Comparison of ENCODE assay signal across 1 cellular context in the genomic region with DNA sequence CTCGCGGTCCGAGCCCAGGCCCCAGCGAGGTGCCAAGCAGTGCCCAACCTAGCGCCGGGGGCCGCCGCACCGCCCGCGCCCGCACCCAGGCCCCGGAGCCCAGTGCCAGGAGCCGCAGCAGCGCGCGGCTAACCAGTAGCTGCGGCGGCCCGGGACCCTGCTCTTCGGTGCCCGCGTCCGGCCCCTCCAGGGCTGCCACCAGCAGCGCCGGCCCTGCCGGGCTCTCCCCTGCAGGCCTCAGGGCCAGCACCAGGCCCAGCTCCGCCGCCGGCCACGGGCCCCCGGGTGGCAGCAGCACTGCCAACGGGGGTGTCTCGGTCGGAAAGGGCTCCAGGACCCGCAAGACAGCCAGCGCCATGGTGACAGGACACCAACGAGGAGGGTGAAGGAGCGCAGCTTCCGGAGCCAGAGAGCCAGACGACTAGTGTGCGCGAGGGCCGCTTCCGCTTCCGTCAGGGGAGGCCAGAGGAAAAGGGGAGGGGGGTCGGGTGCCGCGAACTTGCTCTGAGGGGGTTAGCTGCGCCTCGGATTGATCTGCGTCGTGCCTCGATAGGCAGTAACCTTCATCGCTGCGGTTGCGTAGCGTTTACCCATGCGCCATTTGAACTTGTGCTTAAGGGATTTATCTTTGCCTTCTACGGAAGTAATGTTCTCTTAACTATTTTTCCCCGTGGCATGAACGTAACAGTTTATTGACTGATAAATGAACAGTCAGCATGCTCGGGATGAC.
TF ChIP-seq lines count a peak whose summit lies in the region.

A gene with protein sequence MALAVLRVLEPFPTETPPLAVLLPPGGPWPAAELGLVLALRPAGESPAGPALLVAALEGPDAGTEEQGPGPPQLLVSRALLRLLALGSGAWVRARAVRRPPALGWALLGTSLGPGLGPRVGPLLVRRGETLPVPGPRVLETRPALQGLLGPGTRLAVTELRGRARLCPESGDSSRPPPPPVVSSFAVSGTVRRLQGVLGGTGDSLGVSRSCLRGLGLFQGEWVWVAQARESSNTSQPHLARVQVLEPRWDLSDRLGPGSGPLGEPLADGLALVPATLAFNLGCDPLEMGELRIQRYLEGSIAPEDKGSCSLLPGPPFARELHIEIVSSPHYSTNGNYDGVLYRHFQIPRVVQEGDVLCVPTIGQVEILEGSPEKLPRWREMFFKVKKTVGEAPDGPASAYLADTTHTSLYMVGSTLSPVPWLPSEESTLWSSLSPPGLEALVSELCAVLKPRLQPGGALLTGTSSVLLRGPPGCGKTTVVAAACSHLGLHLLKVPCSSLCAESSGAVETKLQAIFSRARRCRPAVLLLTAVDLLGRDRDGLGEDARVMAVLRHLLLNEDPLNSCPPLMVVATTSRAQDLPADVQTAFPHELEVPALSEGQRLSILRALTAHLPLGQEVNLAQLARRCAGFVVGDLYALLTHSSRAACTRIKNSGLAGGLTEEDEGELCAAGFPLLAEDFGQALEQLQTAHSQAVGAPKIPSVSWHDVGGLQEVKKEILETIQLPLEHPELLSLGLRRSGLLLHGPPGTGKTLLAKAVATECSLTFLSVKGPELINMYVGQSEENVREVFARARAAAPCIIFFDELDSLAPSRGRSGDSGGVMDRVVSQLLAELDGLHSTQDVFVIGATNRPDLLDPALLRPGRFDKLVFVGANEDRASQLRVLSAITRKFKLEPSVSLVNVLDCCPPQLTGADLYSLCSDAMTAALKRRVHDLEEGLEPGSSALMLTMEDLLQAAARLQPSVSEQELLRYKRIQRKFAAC (minus strand): TSS at position 389 of the 730 bp plus-strand sequence. CDS start 31 bp downstream, at position 358.

TF ChIP-seq in HepG2, 621 proteins besides CTCF, POLR2A, EP300 and RAD21 (continued from another document and continues in another):
- TF ChIP-seq CHD4 (IDR thresholded peaks at IDR 0.05; ENCODE audit: borderline replicate concordance, low read length), result no peak
- peak; percentile 88; the same call in 1 of the 2 replicates for TF ChIP-seq SMAD9 (CRISPR knock-in tag; IDR thresholded peaks at IDR 0.05)
- no peak; the same call in 1 of the 2 replicates for TF ChIP-seq ZNF644 (CRISPR knock-in tag; IDR thresholded peaks at IDR 0.05; ENCODE audit: low read depth)
- no peak for TF ChIP-seq SIX1 (CRISPR knock-in tag; IDR thresholded peaks at IDR 0.05; ENCODE audit: borderline replicate concordance)
- TF ChIP-seq CBFB (CRISPR knock-in tag; IDR thresholded peaks at IDR 0.05), result peak; percentile 81; the same call in 1 of the 2 replicates
- TF ChIP-seq, protein P1, sequence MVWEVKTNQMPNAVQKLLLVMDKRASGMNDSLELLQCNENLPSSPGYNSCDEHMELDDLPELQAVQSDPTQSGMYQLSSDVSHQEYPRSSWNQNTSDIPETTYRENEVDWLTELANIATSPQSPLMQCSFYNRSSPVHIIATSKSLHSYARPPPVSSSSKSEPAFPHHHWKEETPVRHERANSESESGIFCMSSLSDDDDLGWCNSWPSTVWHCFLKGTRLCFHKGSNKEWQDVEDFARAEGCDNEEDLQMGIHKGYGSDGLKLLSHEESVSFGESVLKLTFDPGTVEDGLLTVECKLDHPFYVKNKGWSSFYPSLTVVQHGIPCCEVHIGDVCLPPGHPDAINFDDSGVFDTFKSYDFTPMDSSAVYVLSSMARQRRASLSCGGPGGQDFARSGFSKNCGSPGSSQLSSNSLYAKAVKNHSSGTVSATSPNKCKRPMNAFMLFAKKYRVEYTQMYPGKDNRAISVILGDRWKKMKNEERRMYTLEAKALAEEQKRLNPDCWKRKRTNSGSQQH (CRISPR knock-in tag; IDR thresholded peaks at IDR 0.05; ENCODE audit: low read depth), result peak; percentile 63; the same call in 1 of the 2 replicates
- no peak for TF ChIP-seq ZNF747 (CRISPR knock-in tag; IDR thresholded peaks at IDR 0.05; ENCODE audit: borderline replicate concordance)
- peak; percentile 36; the same call in 1 of the 2 replicates for TF ChIP-seq KDM5B (CRISPR knock-in tag; IDR thresholded peaks at IDR 0.05; ENCODE audit: borderline replicate concordance)
- TF ChIP-seq ZNF205 (CRISPR knock-in tag; IDR thresholded peaks at IDR 0.05), result peak; percentile 86
- TF ChIP-seq ZNF816 (CRISPR knock-in tag; IDR thresholded peaks at IDR 0.05; ENCODE audit: borderline replicate concordance), result peak; percentile 90; the same call in 1 of the 2 replicates
- TF ChIP-seq ZNF383 (CRISPR knock-in tag; IDR thresholded peaks at IDR 0.05; ENCODE audit: borderline replicate concordance), result peak; percentile 16; the same call in 1 of the 2 replicates
- TF ChIP-seq ATF7-NPFF (CRISPR knock-in tag; IDR thresholded peaks at IDR 0.05; ENCODE audit: low read depth), result no peak; the same call in 1 of the 2 replicates
- no peak for TF ChIP-seq SOX13 (IDR thresholded peaks at IDR 0.05)
- no peak for TF ChIP-seq SOX13 (CRISPR knock-in tag; conservative IDR thresholded peaks at IDR 0.05 in 1 of 2, IDR thresholded peaks at IDR 0.05 in 1 of 2)
- peak; percentile 48 for TF ChIP-seq ISL2 (CRISPR knock-in tag; IDR thresholded peaks at IDR 0.05)
- TF ChIP-seq ZBTB46 (CRISPR knock-in tag; IDR thresholded peaks at IDR 0.05; ENCODE audit: borderline replicate concordance), result no peak
- TF ChIP-seq ZNF263 (CRISPR knock-in tag; IDR thresholded peaks at IDR 0.05), result no peak
- 0 out of 2 replicates have a peak, but pooled peaks have one; percentile 54 for TF ChIP-seq KLF13 (CRISPR knock-in tag; IDR thresholded peaks at IDR 0.05)
- TF ChIP-seq ZBTB42 (CRISPR knock-in tag; IDR thresholded peaks at IDR 0.05), result peak; percentile 87; the same call in 1 of the 2 replicates
- TF ChIP-seq PHF21A (CRISPR knock-in tag; IDR thresholded peaks at IDR 0.05), result peak; percentile 80
- no peak for TF ChIP-seq ZNF75D (CRISPR knock-in tag; IDR thresholded peaks at IDR 0.05; ENCODE audit: borderline replicate concordance)
- TF ChIP-seq ZNF326 (CRISPR knock-in tag; IDR thresholded peaks at IDR 0.05; ENCODE audit: borderline replicate concordance), result no peak
- 0 out of 2 replicates have a peak, but pooled peaks have one; percentile 23 for TF ChIP-seq ARHGAP35 (CRISPR knock-in tag; IDR thresholded peaks at IDR 0.05; ENCODE audit: borderline replicate concordance)
- no peak for TF ChIP-seq ZUFSP (CRISPR knock-in tag; IDR thresholded peaks at IDR 0.05; ENCODE audit: borderline replicate concordance)
- TF ChIP-seq, protein P2, sequence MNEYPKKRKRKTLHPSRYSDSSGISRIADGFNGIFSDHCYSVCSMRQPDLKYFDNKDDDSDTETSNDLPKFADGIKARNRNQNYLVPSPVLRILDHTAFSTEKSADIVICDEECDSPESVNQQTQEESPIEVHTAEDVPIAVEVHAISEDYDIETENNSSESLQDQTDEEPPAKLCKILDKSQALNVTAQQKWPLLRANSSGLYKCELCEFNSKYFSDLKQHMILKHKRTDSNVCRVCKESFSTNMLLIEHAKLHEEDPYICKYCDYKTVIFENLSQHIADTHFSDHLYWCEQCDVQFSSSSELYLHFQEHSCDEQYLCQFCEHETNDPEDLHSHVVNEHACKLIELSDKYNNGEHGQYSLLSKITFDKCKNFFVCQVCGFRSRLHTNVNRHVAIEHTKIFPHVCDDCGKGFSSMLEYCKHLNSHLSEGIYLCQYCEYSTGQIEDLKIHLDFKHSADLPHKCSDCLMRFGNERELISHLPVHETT (CRISPR knock-in tag; conservative IDR thresholded peaks at IDR 0.05), result no peak; the same call in 1 of the 2 replicates
- TF ChIP-seq, protein P3, sequence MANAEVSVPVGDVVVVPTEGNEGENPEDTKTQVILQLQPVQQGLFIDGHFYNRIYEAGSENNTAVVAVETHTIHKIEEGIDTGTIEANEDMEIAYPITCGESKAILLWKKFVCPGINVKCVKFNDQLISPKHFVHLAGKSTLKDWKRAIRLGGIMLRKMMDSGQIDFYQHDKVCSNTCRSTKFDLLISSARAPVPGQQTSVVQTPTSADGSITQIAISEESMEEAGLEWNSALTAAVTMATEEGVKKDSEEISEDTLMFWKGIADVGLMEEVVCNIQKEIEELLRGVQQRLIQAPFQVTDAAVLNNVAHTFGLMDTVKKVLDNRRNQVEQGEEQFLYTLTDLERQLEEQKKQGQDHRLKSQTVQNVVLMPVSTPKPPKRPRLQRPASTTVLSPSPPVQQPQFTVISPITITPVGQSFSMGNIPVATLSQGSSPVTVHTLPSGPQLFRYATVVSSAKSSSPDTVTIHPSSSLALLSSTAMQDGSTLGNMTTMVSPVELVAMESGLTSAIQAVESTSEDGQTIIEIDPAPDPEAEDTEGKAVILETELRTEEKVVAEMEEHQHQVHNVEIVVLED (CRISPR knock-in tag; IDR thresholded peaks at IDR 0.05; ENCODE audit: borderline replicate concordance), result peak; percentile 81
- peak; percentile 60 for TF ChIP-seq JUN (CRISPR knock-in tag; IDR thresholded peaks at IDR 0.05)
- peak; percentile 75; the same call in 1 of the 2 replicates for TF ChIP-seq CBX5 (CRISPR knock-in tag; IDR thresholded peaks at IDR 0.05; ENCODE audit: borderline replicate concordance)
- TF ChIP-seq, protein P4, sequence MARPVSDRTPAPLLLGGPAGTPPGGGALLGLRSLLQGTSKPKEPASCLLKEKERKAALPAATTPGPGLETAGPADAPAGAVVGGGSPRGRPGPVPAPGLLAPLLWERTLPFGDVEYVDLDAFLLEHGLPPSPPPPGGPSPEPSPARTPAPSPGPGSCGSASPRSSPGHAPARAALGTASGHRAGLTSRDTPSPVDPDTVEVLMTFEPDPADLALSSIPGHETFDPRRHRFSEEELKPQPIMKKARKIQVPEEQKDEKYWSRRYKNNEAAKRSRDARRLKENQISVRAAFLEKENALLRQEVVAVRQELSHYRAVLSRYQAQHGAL (CRISPR knock-in tag; IDR thresholded peaks at IDR 0.05; ENCODE audit: not compliant biosample characterization), result no peak
- TF ChIP-seq CENPBD1 (CRISPR knock-in tag; IDR thresholded peaks at IDR 0.05; ENCODE audit: borderline replicate concordance, low read depth), result no peak
- TF ChIP-seq TRIM24 (CRISPR knock-in tag; IDR thresholded peaks at IDR 0.05), result no peak
- TF ChIP-seq ZNF34 (CRISPR knock-in tag; IDR thresholded peaks at IDR 0.05; ENCODE audit: borderline replicate concordance), result no peak
- TF ChIP-seq TCF12 (IDR thresholded peaks at IDR 0.05), result no peak
- 0 out of 2 replicates have a peak, but pooled peaks have one; percentile 15 for TF ChIP-seq TCF12 (CRISPR knock-in tag; IDR thresholded peaks at IDR 0.05)
- TF ChIP-seq, protein P5, sequence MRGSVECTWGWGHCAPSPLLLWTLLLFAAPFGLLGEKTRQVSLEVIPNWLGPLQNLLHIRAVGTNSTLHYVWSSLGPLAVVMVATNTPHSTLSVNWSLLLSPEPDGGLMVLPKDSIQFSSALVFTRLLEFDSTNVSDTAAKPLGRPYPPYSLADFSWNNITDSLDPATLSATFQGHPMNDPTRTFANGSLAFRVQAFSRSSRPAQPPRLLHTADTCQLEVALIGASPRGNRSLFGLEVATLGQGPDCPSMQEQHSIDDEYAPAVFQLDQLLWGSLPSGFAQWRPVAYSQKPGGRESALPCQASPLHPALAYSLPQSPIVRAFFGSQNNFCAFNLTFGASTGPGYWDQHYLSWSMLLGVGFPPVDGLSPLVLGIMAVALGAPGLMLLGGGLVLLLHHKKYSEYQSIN (CRISPR knock-in tag; IDR thresholded peaks at IDR 0.05; ENCODE audit: borderline replicate concordance), result no peak
- TF ChIP-seq ZNF251 (CRISPR knock-in tag; IDR thresholded peaks at IDR 0.05), result peak; percentile 73; the same call in 1 of the 2 replicates
- TF ChIP-seq RARA (CRISPR knock-in tag; IDR thresholded peaks at IDR 0.05), result no peak
- peak; percentile 63; the same call in 1 of the 2 replicates for TF ChIP-seq ZNF567 (CRISPR knock-in tag; IDR thresholded peaks at IDR 0.05; ENCODE audit: borderline replicate concordance)
- no peak for TF ChIP-seq ZNF430 (CRISPR knock-in tag; IDR thresholded peaks at IDR 0.05)
- TF ChIP-seq ZNF441 (CRISPR knock-in tag; IDR thresholded peaks at IDR 0.05; ENCODE audit: borderline replicate concordance), result peak; percentile 63
- TF ChIP-seq KLF15 (CRISPR knock-in tag; IDR thresholded peaks at IDR 0.05; ENCODE audit: borderline replicate concordance), result no peak
- TF ChIP-seq ZSCAN5A (CRISPR knock-in tag; IDR thresholded peaks at IDR 0.05; ENCODE audit: borderline replicate concordance), result no peak; the same call in 1 of the 2 replicates
- TF ChIP-seq, protein P6, sequence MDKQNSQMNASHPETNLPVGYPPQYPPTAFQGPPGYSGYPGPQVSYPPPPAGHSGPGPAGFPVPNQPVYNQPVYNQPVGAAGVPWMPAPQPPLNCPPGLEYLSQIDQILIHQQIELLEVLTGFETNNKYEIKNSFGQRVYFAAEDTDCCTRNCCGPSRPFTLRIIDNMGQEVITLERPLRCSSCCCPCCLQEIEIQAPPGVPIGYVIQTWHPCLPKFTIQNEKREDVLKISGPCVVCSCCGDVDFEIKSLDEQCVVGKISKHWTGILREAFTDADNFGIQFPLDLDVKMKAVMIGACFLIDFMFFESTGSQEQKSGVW (CRISPR knock-in tag; IDR thresholded peaks at IDR 0.05; ENCODE audit: borderline replicate concordance), result peak; percentile 84; the same call in 1 of the 2 replicates
